In genomic region chr5:94081088-94081487, GRCh38 we compare ENCODE assay signal across 25 cellular contexts.
"Had no signal": no experiment of that assay in that cellular context is flagged by ENCODE, and none has a peak within 500 bp of the region (broad histone marks: within the 10 kb centered on the region; RNA-seq: fewer than 3 reads in every experiment).

No MANE protein-coding gene starts in this region.

- H3K4me3 Mint-ChIP-seq: natural killer cell treated with Interleukin-12 subunit alpha and Interleukin-12 subunit beta and Interleukin-15 and Interleukin-18, amount 100 ng/mL, for 72 hours; stimulated activated memory B cell treated with anti-CD40 and anti-IgM and Interleukin-4, amounts not matched to agents 10 μg/mL and 1 μg/mL and 100 μg/mL, for 72 hours; stimulated activated naive CD8-positive, alpha-beta T cell treated with anti-CD3 and anti-CD28 coated beads, Interleukin-15, amount 100 ng/mL, for 72 hours had no signal

- DNase-seq: effector memory CD4-positive, alpha-beta T cell; heart left ventricle; hippocampal formation; left colon; left ventricle myocardium superior; mesenchymal stem cell; midbrain; occipital lobe; pancreas; right cardiac atrium; stimulated activated CD4-positive, alpha-beta T cell treated with anti-CD3 and anti-CD28 coated beads, Interleukin-4, amount 100 ng/mL, for 1 hour; stimulated activated CD8-positive, alpha-beta memory T cell treated with anti-CD3 and anti-CD28 coated beads, Interleukin-4, amount 100 ng/mL, for 48 hours; stimulated activated naive CD8-positive, alpha-beta T cell treated with anti-CD3 and anti-CD28 coated beads, Interleukin-15, amount 100 ng/mL, for 72 hours; testis; upper lobe of right lung had no signal

- H3K27ac ChIP-seq: heart left ventricle, pancreas, testis, tibial nerve, upper lobe of right lung, vagina had no signal

- H3K4me1 ChIP-seq: testis, vagina had no signal

- FAIRE-seq: endometrium, frontal cortex, pancreas had no signal

- H3K4me2 ChIP-seq: smooth muscle cell had no signal

- ATAC-seq: esophagus mucosa; heart left ventricle; left colon; left ventricle myocardium superior; natural killer cell treated with Interleukin-12 subunit alpha and Interleukin-12 subunit beta and Interleukin-15 and Interleukin-18, amount 100 ng/mL, for 72 hours; right cardiac atrium; stimulated activated memory B cell treated with anti-CD40 and anti-IgM and Interleukin-4, amounts not matched to agents 10 μg/mL and 1 μg/mL and 100 μg/mL, for 72 hours; stimulated activated naive CD8-positive, alpha-beta T cell treated with anti-CD3 and anti-CD28 coated beads, Interleukin-15, amount 100 ng/mL, for 72 hours; upper lobe of right lung had no signal

- H3K27me3 ChIP-seq: heart left ventricle, pancreas, testis, tibial nerve, upper lobe of right lung, vagina had no signal

- H3K36me3 ChIP-seq: heart left ventricle, pancreas, upper lobe of right lung, vagina had no signal

- H3K9me3 ChIP-seq: pancreas, testis, tibial nerve, upper lobe of right lung, vagina had no signal

- H3K9me3 Mint-ChIP-seq: natural killer cell treated with Interleukin-12 subunit alpha and Interleukin-12 subunit beta and Interleukin-15 and Interleukin-18, amount 100 ng/mL, for 72 hours had no signal

- H3K27me3 Mint-ChIP-seq: natural killer cell treated with Interleukin-12 subunit alpha and Interleukin-12 subunit beta and Interleukin-15 and Interleukin-18, amount 100 ng/mL, for 72 hours; progenitor cell of endocrine pancreas; stimulated activated memory B cell treated with anti-CD40 and anti-IgM and Interleukin-4, amounts not matched to agents 10 μg/mL and 1 μg/mL and 100 μg/mL, for 72 hours; stimulated activated naive CD8-positive, alpha-beta T cell treated with anti-CD3 and anti-CD28 coated beads, Interleukin-15, amount 100 ng/mL, for 72 hours had no signal

- H3K4me3 ChIP-seq: heart left ventricle, lung, pancreas, smooth muscle cell, testis, tibial nerve, upper lobe of right lung, vagina had no signal

- H3K27ac Mint-ChIP-seq: natural killer cell treated with Interleukin-12 subunit alpha and Interleukin-12 subunit beta and Interleukin-15 and Interleukin-18, amount 100 ng/mL, for 72 hours; progenitor cell of endocrine pancreas; stimulated activated memory B cell treated with anti-CD40 and anti-IgM and Interleukin-4, amounts not matched to agents 10 μg/mL and 1 μg/mL and 100 μg/mL, for 72 hours; stimulated activated naive CD8-positive, alpha-beta T cell treated with anti-CD3 and anti-CD28 coated beads, Interleukin-15, amount 100 ng/mL, for 72 hours had no signal

- H3K36me3 Mint-ChIP-seq: natural killer cell treated with Interleukin-12 subunit alpha and Interleukin-12 subunit beta and Interleukin-15 and Interleukin-18, amount 100 ng/mL, for 72 hours had no signal
